14 cellular contexts compared by ENCODE assay signal in genomic region chr7:5681423-5681822, GRCh38.
DNase-seq lines count a peak whose midpoint lies in the region; ATAC-seq and TF ChIP-seq lines count a peak whose summit lies in the region.
"Had no signal": no experiment of that assay in that cellular context is flagged by ENCODE, and none has a peak within 500 bp of the region (broad histone marks: within the 10 kb centered on the region; RNA-seq: fewer than 3 reads in every experiment).

No MANE protein-coding gene starts in this region.

- H3K36me3 Mint-ChIP-seq in activated T-cell treated with anti-CD3 and anti-CD28 coated beads, Interleukin-2, amount 50 U/mL, for 4 hours (ENCODE audit: insufficient read depth): peaks cover 18% of the 10 kb centered on the region
- H3K36me3 Mint-ChIP-seq in activated naive CD8-positive, alpha-beta T cell treated with anti-CD3 and anti-CD28 coated beads for 36 hours: peaks cover 44% of the 10 kb centered on the region
- H3K36me3 Mint-ChIP-seq in memory B cell (peaks cover 9% of the 10 kb centered on the region), type B pancreatic cell (peaks cover 9% of the 10 kb centered on the region)

- H3K27me3 Mint-ChIP-seq in activated T-cell treated with anti-CD3 and anti-CD28 coated beads, Interleukin-2, amount 50 U/mL, for 4 hours (ENCODE audit: low read depth): no peaks in the 10 kb centered on the region
- H3K27me3 Mint-ChIP-seq in activated naive CD8-positive, alpha-beta T cell treated with anti-CD3 and anti-CD28 coated beads for 36 hours: no peaks in the 10 kb centered on the region
- H3K27me3 Mint-ChIP-seq in memory B cell (no peaks in the 10 kb centered on the region), type B pancreatic cell (no peaks in the 10 kb centered on the region)
- H3K27me3 Mint-ChIP-seq: central memory CD8-positive, alpha-beta T cell had no signal

- peak overlapping the region; percentile 28 for H3K27ac Mint-ChIP-seq in activated naive CD8-positive, alpha-beta T cell treated with anti-CD3 and anti-CD28 coated beads for 36 hours
- H3K27ac Mint-ChIP-seq in memory B cell (peak overlapping the region; percentile 98), type B pancreatic cell (peak overlapping the region; percentile 34)

- H3K9me3 Mint-ChIP-seq in activated T-cell treated with anti-CD3 and anti-CD28 coated beads, Interleukin-2, amount 50 U/mL, for 4 hours: no peaks in the 10 kb centered on the region
- no peaks in the 10 kb centered on the region for H3K9me3 Mint-ChIP-seq in activated naive CD8-positive, alpha-beta T cell treated with anti-CD3 and anti-CD28 coated beads for 36 hours
- no peaks in the 10 kb centered on the region for H3K9me3 Mint-ChIP-seq in memory B cell
- H3K9me3 Mint-ChIP-seq in type B pancreatic cell: no peaks in the 10 kb centered on the region
- H3K9me3 Mint-ChIP-seq: central memory CD8-positive, alpha-beta T cell had no signal

- POLR2A ChIA-PET in RWPE1 (lab: Yijun Ruan, JAX; ENCODE audit: low non-redundant PET): no interaction called here

- peak overlapping the region; percentile 13 for H3K4me3 Mint-ChIP-seq in activated T-cell treated with anti-CD3 and anti-CD28 coated beads, Interleukin-2, amount 50 U/mL, for 4 hours
- H3K4me3 Mint-ChIP-seq in activated naive CD8-positive, alpha-beta T cell treated with anti-CD3 and anti-CD28 coated beads for 36 hours: no peak overlapping the region
- peak overlapping the region; percentile 69 for H3K4me3 Mint-ChIP-seq in memory B cell
- H3K4me3 Mint-ChIP-seq in type B pancreatic cell: no peak overlapping the region
- H3K4me3 Mint-ChIP-seq: central memory CD8-positive, alpha-beta T cell had no signal

- no peak for ATAC-seq in activated T-cell treated with anti-CD3 and anti-CD28 coated beads, Interleukin-2, amount 50 U/mL, for 4 hours
- no peak for ATAC-seq in memory B cell (ENCODE audit: low read depth)
- ATAC-seq in GM18505 (IDR thresholded peaks at IDR 0.05; ENCODE audit: unreplicated experiment): no peak
- ATAC-seq: esophagus mucosa, sciatic nerve had no signal

- peaks cover 73% of the 10 kb centered on the region for H3K4me1 Mint-ChIP-seq in activated T-cell treated with anti-CD3 and anti-CD28 coated beads, Interleukin-2, amount 50 U/mL, for 4 hours (ENCODE audit: low read depth)
- H3K4me1 Mint-ChIP-seq in activated naive CD8-positive, alpha-beta T cell treated with anti-CD3 and anti-CD28 coated beads for 36 hours: peaks cover 83% of the 10 kb centered on the region
- H3K4me1 Mint-ChIP-seq in memory B cell: peaks cover 54% of the 10 kb centered on the region
- H3K4me1 Mint-ChIP-seq in type B pancreatic cell (ENCODE audit: unreplicated experiment): peaks cover 42% of the 10 kb centered on the region

- no peak for TF ChIP-seq CTCF in type B pancreatic cell (conservative IDR thresholded peaks at IDR 0.05)
- no peak for TF ChIP-seq CTCF in RWPE1 (conservative IDR thresholded peaks at IDR 0.05; ENCODE audit: low read depth)

- no peak for DNase-seq in activated T-cell treated with anti-CD3 and anti-CD28 coated beads, Interleukin-2, amount 50 U/mL, for 4 hours
- DNase-seq in activated T-cell treated with anti-CD3 and anti-CD28 coated beads for 4 hours (no peak), memory B cell (ENCODE audit: low spot score in 2 of 2) (no peak), type B pancreatic cell (ENCODE audit: extremely low spot score, unreplicated experiment) (no peak), NCI-H1930 (lab: John Stamatoyannopoulos, UW) (no peak), RWPE1 (ENCODE audit: low spot score) (no peak)
- DNase-seq in activated naive CD8-positive, alpha-beta T cell treated with anti-CD3 and anti-CD28 coated beads for 36 hours: no peak
- DNase-seq: activated CD4-positive, alpha-beta T cell treated with anti-CD3 and anti-CD28 coated beads for 1 hour; NCI-H2171; OCI-M1 had no signal

- CTCF ChIA-PET in RWPE1 (lab: Yijun Ruan, JAX): interaction anchor here (1.0 to 1.1 kb wide), 2 partner anchors 169 to 441 kb away, joined by 3 read pairs; no protein-coding TSS in a partner anchor

- no peak overlapping the region for H3K27ac ChIP-seq in RWPE1

- no peak for TF ChIP-seq POLR2A in GM18505 (IDR thresholded peaks at IDR 0.05; ENCODE audit: borderline replicate concordance, extremely low read depth, insufficient read depth, insufficient read length)

Comparison
In these comparisons a context has a peak if more than half of its experiments do, and no peak if none do; other contexts are left out.
1. H3K4me3 Mint-ChIP-seq: peak in activated T-cell treated with anti-CD3 and anti-CD28 coated beads, Interleukin-2, amount 50 U/mL, for 4 hours (single experiment) and memory B cell (single experiment); none in activated naive CD8-positive, alpha-beta T cell treated with anti-CD3 and anti-CD28 coated beads for 36 hours (single experiment) and type B pancreatic cell (single experiment).
2. H3K27ac Mint-ChIP-seq: peak in every context shown above with its lines; median percentile 98 in memory B cell; 34 in type B pancreatic cell; 28 in activated naive CD8-positive, alpha-beta T cell treated with anti-CD3 and anti-CD28 coated beads for 36 hours.